18 cellular contexts compared by ENCODE assay signal in genomic region chr6:82959385-82959941, GRCh38.
DNase-seq lines count a peak whose midpoint lies in the region; FAIRE-seq and TF ChIP-seq lines count a peak whose summit lies in the region.
"Had no signal": no experiment of that assay in that cellular context is flagged by ENCODE, and none has a peak within 500 bp of the region (broad histone marks: within the 10 kb centered on the region; RNA-seq: fewer than 3 reads in every experiment).

No MANE protein-coding gene starts in this region.

- peaks cover 37% of the 10 kb centered on the region for H3K4me1 Mint-ChIP-seq in astrocyte (ENCODE audit: low read depth, unreplicated experiment)
- H3K4me1 Mint-ChIP-seq: natural killer cell had no signal

- peaks cover 43% of the 10 kb centered on the region for H3K4me1 ChIP-seq in astrocyte (ENCODE audit: insufficient read depth, low read length)
- H3K4me1 ChIP-seq in iPS-20b (ENCODE audit: insufficient read depth, low read length) = peaks cover 26% of the 10 kb centered on the region
- H3K4me1 ChIP-seq: breast epithelium, thyroid gland had no signal

- H3K36me3 ChIP-seq in astrocyte (ENCODE audit: insufficient read depth, low read length) (no peaks in the 10 kb centered on the region), iPS-20b (ENCODE audit: insufficient read depth, low read depth, low read length) (peaks cover 27% of the 10 kb centered on the region)
- H3K36me3 ChIP-seq: breast epithelium, thyroid gland had no signal

- H4K20me1 ChIP-seq in astrocyte (ENCODE audit: insufficient read depth, low read length) = no peaks in the 10 kb centered on the region

- no peaks in the 10 kb centered on the region for H3K36me3 Mint-ChIP-seq in astrocyte (ENCODE audit: low read depth, unreplicated experiment)
- H3K36me3 Mint-ChIP-seq: natural killer cell had no signal

- FAIRE-seq in astrocyte (lab: Jason Lieb, UNC) = peak; percentile 17
- no peak for FAIRE-seq in urothelium cell line (lab: Jason Lieb, UNC)
- FAIRE-seq: GM12892, islet of Langerhans had no signal

- H3K9ac ChIP-seq in astrocyte (ENCODE audit: low read length) (no peak overlapping the region), iPS-20b (ENCODE audit: low read depth, low read length) (peak overlapping the region; percentile 40)

- H2AFZ ChIP-seq in astrocyte (ENCODE audit: low read depth, low read length) = no peak overlapping the region

- H3K4me3 ChIP-seq in astrocyte (ENCODE audit: insufficient read depth, low read depth, low read length) = no peak overlapping the region
- peak overlapping the region; percentile 23; the same call in 1 of the 2 replicates for H3K4me3 ChIP-seq in iPS-20b (ENCODE audit: low read length)
- H3K4me3 ChIP-seq: breast epithelium, smooth muscle cell, thyroid gland had no signal

- DNase-seq in HCEC 1CT (peak; percentile 53), astrocyte (ENCODE audit: low read depth) (peak; percentile 94), urothelium cell line (ENCODE audit: low spot score) (peak; percentile 18), activated T-cell treated with anti-CD3 and anti-CD28 coated beads for 4 hours (no peak), NOMO-1 treated with dmso at 0.1 percent for 144 hours (lab: John Stamatoyannopoulos, UW; ENCODE audit: unreplicated experiment) (no peak), cerebellar nuclear complex (lab: John Stamatoyannopoulos, UW) (no peak)
- DNase-seq: activated CD4-positive, alpha-beta T cell treated with anti-CD3 and anti-CD28 coated beads for 1 hour; natural killer cell; NCI-H2029; NK-92 treated with Interleukin-12 subunit alpha and Interleukin-12 subunit beta, amount 100 ng/mL, for 24 hours; thyroid gland had no signal

- no peaks in the 10 kb centered on the region for H3K27me3 Mint-ChIP-seq in astrocyte (ENCODE audit: low read depth, unreplicated experiment)
- H3K27me3 Mint-ChIP-seq: IgD-negative memory B cell had no signal

- H3K27ac ChIP-seq in astrocyte (ENCODE audit: low read depth, low read length) (no peak overlapping the region), iPS-20b (ENCODE audit: low read length) (peak overlapping the region; percentile 48)
- H3K27ac ChIP-seq: breast epithelium, thyroid gland had no signal

- no peaks in the 10 kb centered on the region for H3K9me3 ChIP-seq in astrocyte (ENCODE audit: insufficient read depth, low read depth, low read length)
- no peaks in the 10 kb centered on the region for H3K9me3 ChIP-seq in iPS-20b (ENCODE audit: insufficient read depth, low read depth, low read length)
- H3K9me3 ChIP-seq: breast epithelium, thyroid gland had no signal

- peak overlapping the region; percentile 54 for H3K27ac Mint-ChIP-seq in astrocyte (ENCODE audit: unreplicated experiment)
- H3K27ac Mint-ChIP-seq: activated T-helper 1 cell treated with anti-CD3 and anti-CD28 coated beads, Interleukin-12 subunit alpha, Interleukin-12 subunit beta, Interleukin-2, Interleukin-4 antibody, amounts not matched to agents 30 ng/mL and 10 ng/mL and 1 ng/mL, durations not matched to agents 14 hours and 24 hours and 36 hours; IgD-negative memory B cell; natural killer cell had no signal

- peak overlapping the region; percentile 36 for H3K4me2 ChIP-seq in astrocyte (ENCODE audit: low read length)

- no peak for TF ChIP-seq CTCF in astrocyte (IDR thresholded peaks at IDR 0.05; ENCODE audit: insufficient read depth, low read depth, low read length)

- no peaks in the 10 kb centered on the region for H3K9me3 Mint-ChIP-seq in astrocyte (ENCODE audit: unreplicated experiment)
- H3K9me3 Mint-ChIP-seq: activated T-helper 1 cell treated with anti-CD3 and anti-CD28 coated beads, Interleukin-12 subunit alpha, Interleukin-12 subunit beta, Interleukin-2, Interleukin-4 antibody, amounts not matched to agents 30 ng/mL and 10 ng/mL and 1 ng/mL, durations not matched to agents 14 hours and 24 hours and 36 hours; IgD-negative memory B cell; natural killer cell had no signal

- H3K4me3 Mint-ChIP-seq in astrocyte (ENCODE audit: unreplicated experiment) = no peak overlapping the region
- H3K4me3 Mint-ChIP-seq: activated T-helper 1 cell treated with anti-CD3 and anti-CD28 coated beads, Interleukin-12 subunit alpha, Interleukin-12 subunit beta, Interleukin-2, Interleukin-4 antibody, amounts not matched to agents 30 ng/mL and 10 ng/mL and 1 ng/mL, durations not matched to agents 14 hours and 24 hours and 36 hours; IgD-negative memory B cell; natural killer cell had no signal

- no peaks in the 10 kb centered on the region for H3K27me3 ChIP-seq in astrocyte (ENCODE audit: insufficient read depth, low read length)
- H3K27me3 ChIP-seq in iPS-20b (ENCODE audit: insufficient read depth, low read length) = no peaks in the 10 kb centered on the region
- H3K27me3 ChIP-seq: breast epithelium, thyroid gland had no signal

- no peaks in the 10 kb centered on the region for H3K79me2 ChIP-seq in astrocyte (ENCODE audit: insufficient read depth, low read length)

Comparison
In these comparisons a context has a peak if more than half of its experiments do, and no peak if none do; other contexts are left out.
1. DNase-seq: peak in HCEC 1CT (single experiment), astrocyte (single experiment) and urothelium cell line (single experiment); none in activated T-cell treated with anti-CD3 and anti-CD28 coated beads for 4 hours (single experiment), NOMO-1 treated with dmso at 0.1 percent for 144 hours (single experiment) and cerebellar nuclear complex (0 of 2).